In genomic region chr10:79146611-79147130, GRCh38 we compare ENCODE assay signal across 9 cellular contexts.
DNase-seq lines count a peak whose midpoint lies in the region; ATAC-seq and TF ChIP-seq lines count a peak whose summit lies in the region.
"Had no signal": no experiment of that assay in that cellular context is flagged by ENCODE, and none has a peak within 500 bp of the region (broad histone marks: within the 10 kb centered on the region; RNA-seq: fewer than 3 reads in every experiment).

No MANE protein-coding gene starts in this region.

- H3K27me3 Mint-ChIP-seq in H9 (ENCODE audit: low read depth): no peaks in the 10 kb centered on the region

- intact Hi-C loops in spleen (cut with DNase I; ENCODE audit: low total_unique reads): no loop called here

- DNase-seq in H9: no peak
- peak in 46 of 56 donors; percentile 25 to 80 (median 60) for DNase-seq in amygdala (lab: John Stamatoyannopoulos, UW)
- DNase-seq in spleen: peak; percentile 89
- no peak for DNase-seq in NAMALWA (ENCODE audit: low spot score)
- no peak for DNase-seq in HUDEP-2 (lab: John Stamatoyannopoulos, UW; ENCODE audit: unreplicated experiment in 76 of 76)
- DNase-seq: Karpas-422 had no signal

- peak overlapping the region in 2 of 3 experiments; percentile 16 to 70; a peak in 2 of 7 replicates for H3K27ac Mint-ChIP-seq in H9

- no peak overlapping the region for H3K23ac ChIP-seq in H9 (ENCODE audit: insufficient read length, low read depth, low read length)

- no peak for TF ChIP-seq CTCF in H9 (conservative IDR thresholded peaks at IDR 0.05)
- peak in 8 of 11 experiments; percentile 15 to 56 (median 27) for TF ChIP-seq CTCF in spleen (IDR thresholded peaks at IDR 0.05 in 8 of 11, conservative IDR thresholded peaks at IDR 0.05 in 3 of 11)

- H3K36me3 ChIP-seq in spleen: peaks cover 0 to 25% (median 0%) of the 10 kb centered on the region in 6 donors

- H3K9me3 Mint-ChIP-seq in H9: no peaks in the 10 kb centered on the region

- no peak overlapping the region for H3K4me2 ChIP-seq in H9 (ENCODE audit: insufficient read depth, insufficient read length, low read length)

- H3T11ph ChIP-seq in H9 (ENCODE audit: low read length): no peak overlapping the region

- no peaks in the 10 kb centered on the region for H3K79me2 ChIP-seq in H9 (ENCODE audit: insufficient read depth, low read length)

- ATAC-seq in HG02981 (IDR thresholded peaks at IDR 0.05; ENCODE audit: unreplicated experiment) (no peak), HG02763 (IDR thresholded peaks at IDR 0.05; ENCODE audit: unreplicated experiment) (no peak)

- H2BK20ac ChIP-seq in H9 (ENCODE audit: low read depth, low read length, poor library complexity, severe bottlenecking): no peak overlapping the region

- H2AFZ ChIP-seq in H9 (ENCODE audit: low read length): no peak overlapping the region

- no peak overlapping the region for H3K18ac ChIP-seq in H9 (ENCODE audit: insufficient read length, low read depth, low read length)

- H3K79me1 ChIP-seq in H9 (ENCODE audit: insufficient read depth, low read depth, low read length, poor library complexity, severe bottlenecking): no peaks in the 10 kb centered on the region

- no peak overlapping the region for H4K5ac ChIP-seq in H9 (ENCODE audit: insufficient read length, low read depth, low read length)

- no peak overlapping the region for H2BK5ac ChIP-seq in H9 (ENCODE audit: insufficient read length, low read length)

- H3K4me3 ChIP-seq in spleen: no peak overlapping the region

- H2BK12ac ChIP-seq in H9 (ENCODE audit: insufficient read length, low read depth, low read length): no peak overlapping the region

- no peak overlapping the region for H4K8ac ChIP-seq in H9 (replicated peaks; ENCODE audit: insufficient read length, low read depth, low read length)

- peaks cover 2 to 7% (median 2%) of the 10 kb centered on the region in 3 experiments; a peak in 4 of 7 replicates for H3K36me3 Mint-ChIP-seq in H9 (ENCODE audit: insufficient read depth in 1 of 3, low read depth in 3 of 3)

- H3K4me1 Mint-ChIP-seq in H9: peaks cover 41 to 55% of the 10 kb centered on the region in 2 experiments

- no peak overlapping the region for H3K4me3 Mint-ChIP-seq in H9

- H4K20me1 ChIP-seq in H9 (ENCODE audit: control insufficient read depth, insufficient read depth, insufficient read length): no peaks in the 10 kb centered on the region

- H4K91ac ChIP-seq in H9 (ENCODE audit: insufficient read length, low read depth, low read length): no peak overlapping the region

- no peak overlapping the region for H3K9ac ChIP-seq in H9 (ENCODE audit: extremely low read depth, insufficient read length, low read length)

- no peak overlapping the region for H3K4ac ChIP-seq in H9 (ENCODE audit: low read depth, low read length)

- H3K23me2 ChIP-seq in H9 (ENCODE audit: insufficient read length, low read depth, low read length, poor library complexity, severe bottlenecking): no peaks in the 10 kb centered on the region

- peaks cover 9% of the 10 kb centered on the region; the same call in 1 of the 2 replicates for H3K4me1 ChIP-seq in H9 (ENCODE audit: insufficient read depth, low read length)
- H3K4me1 ChIP-seq in spleen: peaks cover 57 to 100% (median 91%) of the 10 kb centered on the region in 6 donors

- WGBS in H9 (ENCODE audit: extremely low coverage, insufficient read length, low lambda C conversion rate): no CpG with 5 or more reads among the region's 13 CpGs
- 17 to 30% (median 25%) methylated on average over 11 to 13 of the region's 13 CpGs for WGBS in spleen, 5 donors

- no peak overlapping the region for H2BK120ac ChIP-seq in H9 (ENCODE audit: low read depth, low read length, poor library complexity, severe bottlenecking)

- H3K9me3 ChIP-seq in H9 (ENCODE audit: control insufficient read depth, low read depth, low read length): no peaks in the 10 kb centered on the region
- no peaks in the 10 kb centered on the region for H3K9me3 ChIP-seq in spleen

- H3K14ac ChIP-seq in H9 (ENCODE audit: insufficient read depth, low read length): no peak overlapping the region

- no peaks in the 10 kb centered on the region for H3K27me3 ChIP-seq in H9 (ENCODE audit: insufficient read depth, low read length)
- H3K27me3 ChIP-seq in layer of hippocampus (ENCODE audit: control insufficient read depth, insufficient read depth, low read length): no peaks in the 10 kb centered on the region
- H3K27me3 ChIP-seq in spleen (replicated peaks in 1 of 7): no peaks in the 10 kb centered on the region

- no peak for TF ChIP-seq POLR2A in spleen (IDR thresholded peaks at IDR 0.05)

- H3K27ac ChIP-seq in H9 (ENCODE audit: insufficient read length, low read depth, low read length) (no peak overlapping the region), layer of hippocampus (ENCODE audit: low read depth, low read length) (peak overlapping the region; percentile 76), spleen (peak overlapping the region; percentile 68 to 95 (median 88))

- no peak overlapping the region for H2AK5ac ChIP-seq in H9 (ENCODE audit: insufficient read length, low read length)

- H2BK15ac ChIP-seq in H9 (ENCODE audit: low read depth, low read length): no peak overlapping the region

- no peak overlapping the region for H3K56ac ChIP-seq in H9 (ENCODE audit: insufficient read length, low read depth, low read length)

Comparison
In these comparisons a context has a peak if more than half of its experiments do, and no peak if none do; other contexts are left out.
1. DNase-seq: peak in amygdala (46 of 56) and spleen (single experiment); none in H9 (single experiment), NAMALWA (single experiment) and HUDEP-2 (0 of 76).